10 cellular contexts compared by ENCODE assay signal in genomic region chr16:29007865-29008593, GRCh38. TPM values are rescaled to one million over a fixed set of nuclear protein-coding genes. Genes with fewer than 3 reads are reported as not detected.
DNase-seq lines count a peak whose midpoint lies in the region; ATAC-seq, FAIRE-seq and TF ChIP-seq lines count a peak whose summit lies in the region.
"Had no signal": no experiment of that assay in that cellular context is flagged by ENCODE, and none has a peak within 500 bp of the region (broad histone marks: within the 10 kb centered on the region; RNA-seq: fewer than 3 reads in every experiment).

No MANE protein-coding gene starts in this region.

- H3K9ac ChIP-seq in neural progenitor cell, result no peak overlapping the region
- H3K9ac ChIP-seq: parathyroid adenoma had no signal

- intact Hi-C loops in sciatic nerve (cut with DNase I), result no loop called here

- no peak overlapping the region for H2AFZ ChIP-seq in neural progenitor cell (replicated peaks)
- H2AFZ ChIP-seq: parathyroid adenoma had no signal

- H3K27me3 Mint-ChIP-seq in CD8-positive, alpha-beta memory T cell, result no peaks in the 10 kb centered on the region
- H3K27me3 Mint-ChIP-seq in neural progenitor cell (ENCODE audit: insufficient read depth, low read depth), result no peaks in the 10 kb centered on the region
- H3K27me3 Mint-ChIP-seq in osteocyte (ENCODE audit: unreplicated experiment), result peaks cover 27% of the 10 kb centered on the region

- DNase-seq in CD8-positive, alpha-beta memory T cell, result peak in 3 of 5 donors; percentile 55 to 85 (median 66)
- DNase-seq in SW 1271 (lab: John Stamatoyannopoulos, UW) (peak; percentile 33 to 36), neural progenitor cell (ENCODE audit: low spot score) (no peak), DMS 273 (lab: John Stamatoyannopoulos, UW; ENCODE audit: unreplicated experiment) (no peak), GM12892 (ENCODE audit: insufficient read length) (no peak), sciatic nerve (ENCODE audit: low spot score) (no peak), osteocyte (ENCODE audit: extremely low spot score, unreplicated experiment) (no peak)
- DNase-seq in activated effector memory CD4-positive, alpha-beta T cell treated with Interleukin-2 at 50 U/mL for 16 hours, result peak; percentile 67

- H3K36me3 Mint-ChIP-seq in CD8-positive, alpha-beta memory T cell, result peaks cover 0 to 2% (median 0%) of the 10 kb centered on the region in 3 donors
- H3K36me3 Mint-ChIP-seq in neural progenitor cell (no peaks in the 10 kb centered on the region), osteocyte (ENCODE audit: unreplicated experiment) (no peaks in the 10 kb centered on the region)

- H3K4me1 ChIP-seq in CD8-positive, alpha-beta memory T cell (ENCODE audit: insufficient read depth, low read length), result peaks cover 51% of the 10 kb centered on the region
- no peaks in the 10 kb centered on the region for H3K4me1 ChIP-seq in neural progenitor cell
- H3K4me1 ChIP-seq: parathyroid adenoma had no signal

- no peak for FAIRE-seq in GM12892 (lab: Jason Lieb, UNC)

- no peak for TF ChIP-seq CTCF in neural progenitor cell (IDR thresholded peaks at IDR 0.05)
- TF ChIP-seq CTCF in osteocyte (IDR thresholded peaks at IDR 0.05), result no peak

- CTCF ChIA-PET in CD8-positive, alpha-beta memory T cell (lab: Charles Lee), result interaction anchor here (1.2 kb wide), 1 partner anchor 22 kb away, joined by 5 read pairs; the partner anchor contains the start of gene LAT

- no peaks in the 10 kb centered on the region for H3K9me3 ChIP-seq in CD8-positive, alpha-beta memory T cell (ENCODE audit: low read length)
- H3K9me3 ChIP-seq in neural progenitor cell (ENCODE audit: low read depth), result no peaks in the 10 kb centered on the region

- H3K4me2 ChIP-seq in neural progenitor cell, result no peak overlapping the region

- no peaks in the 10 kb centered on the region for H3K27me3 ChIP-seq in CD8-positive, alpha-beta memory T cell (ENCODE audit: insufficient read depth, low read length, poor library complexity, severe bottlenecking)
- H3K27me3 ChIP-seq in neural progenitor cell, result no peaks in the 10 kb centered on the region
- H3K27me3 ChIP-seq: dorsolateral prefrontal cortex had no signal

- no peak for TF ChIP-seq POLR2A in GM12892 (IDR thresholded peaks at IDR 0.05; ENCODE audit: low read depth, low read length)

- peak overlapping the region; percentile 25 for H3K4me3 ChIP-seq in CD8-positive, alpha-beta memory T cell (ENCODE audit: low read length)
- H3K4me3 ChIP-seq in neural progenitor cell, result no peak overlapping the region
- H3K4me3 ChIP-seq: dorsolateral prefrontal cortex had no signal

- no peaks in the 10 kb centered on the region for H3F3A ChIP-seq in neural progenitor cell (ENCODE audit: low read depth)

- H3K9me3 Mint-ChIP-seq in CD8-positive, alpha-beta memory T cell, result no peaks in the 10 kb centered on the region
- H3K9me3 Mint-ChIP-seq in neural progenitor cell (no peaks in the 10 kb centered on the region), osteocyte (ENCODE audit: unreplicated experiment) (no peaks in the 10 kb centered on the region)

- H3K27ac Mint-ChIP-seq in CD8-positive, alpha-beta memory T cell, result peak overlapping the region; percentile 64 to 95 (median 89)
- H3K27ac Mint-ChIP-seq in neural progenitor cell (no peak overlapping the region), osteocyte (ENCODE audit: unreplicated experiment) (no peak overlapping the region)

- H3K36me3 ChIP-seq in CD8-positive, alpha-beta memory T cell (ENCODE audit: insufficient read depth, low read length), result no peaks in the 10 kb centered on the region
- no peaks in the 10 kb centered on the region for H3K36me3 ChIP-seq in neural progenitor cell

- peak overlapping the region in 6 of 7 donors; percentile 49 to 80 (median 64) for H3K4me3 Mint-ChIP-seq in CD8-positive, alpha-beta memory T cell
- H3K4me3 Mint-ChIP-seq in neural progenitor cell, result peak overlapping the region; percentile 24
- H3K4me3 Mint-ChIP-seq in osteocyte (ENCODE audit: unreplicated experiment), result no peak overlapping the region

- ATAC-seq in sciatic nerve, result no peak

- peaks cover 36 to 53% (median 52%) of the 10 kb centered on the region in 3 donors for H3K4me1 Mint-ChIP-seq in CD8-positive, alpha-beta memory T cell
- no peaks in the 10 kb centered on the region for H3K4me1 Mint-ChIP-seq in neural progenitor cell
- H3K4me1 Mint-ChIP-seq in osteocyte (ENCODE audit: unreplicated experiment), result no peaks in the 10 kb centered on the region

- POLR2A ChIA-PET in CD8-positive, alpha-beta memory T cell (lab: Charles Lee), result interaction anchor here (0.7 to 2.2 kb wide), 4 partner anchors 9 to 22 kb away, joined by 3 to 17 read pairs (median 4); partner anchors contain the start of gene LAT

- peak overlapping the region; percentile 74 for H3K27ac ChIP-seq in CD8-positive, alpha-beta memory T cell (ENCODE audit: low read depth, low read length)
- no peak overlapping the region for H3K27ac ChIP-seq in neural progenitor cell
- H3K27ac ChIP-seq: dorsolateral prefrontal cortex, parathyroid adenoma had no signal

- H4K20me1 ChIP-seq in neural progenitor cell (ENCODE audit: low read depth), result no peaks in the 10 kb centered on the region

- H3K79me2 ChIP-seq in neural progenitor cell (ENCODE audit: low read depth), result no peaks in the 10 kb centered on the region
- H3K79me2 ChIP-seq: parathyroid adenoma had no signal

RNA-seq across cellular contexts. Expression of gene LAT, which starts 23.2 kb away (rescaled TPM):
- 100 to 1,000 TPM; 195 to 203 TPM for total RNA-seq in CD8-positive, alpha-beta memory T cell
- polyA plus RNA-seq in CD8-positive, alpha-beta memory T cell, result 331 TPM
- total RNA-seq in neural progenitor cell (ENCODE audit: low replicate concordance) (2.9 TPM in 1 of 2 replicates, not detected in the other), sciatic nerve (5.8 TPM), osteocyte (9.2 and 12.0 TPM in 2 replicates)
- 3.7 TPM for polyA plus RNA-seq in GM12892 (2012; ENCODE audit: missing spikeins)

RNA-seq across cellular contexts. Expression of gene SPNS1, which starts 33.5 kb away (rescaled TPM):
- 10 to 100 TPM; 36.5 to 40.9 TPM for total RNA-seq in CD8-positive, alpha-beta memory T cell
- 33.2 TPM for polyA plus RNA-seq in CD8-positive, alpha-beta memory T cell
- total RNA-seq in neural progenitor cell (ENCODE audit: low replicate concordance) (11.6 and 31.8 TPM in 2 replicates), sciatic nerve (22.5 TPM), osteocyte (89.5 and 96.6 TPM in 2 replicates)
- 5.7 TPM for polyA plus RNA-seq in GM12892 (2012; ENCODE audit: missing spikeins)

RNA-seq across cellular contexts. Expression of gene NFATC2IP, which starts 57.3 kb away (rescaled TPM):
- 10 to 100 TPM; 75.1 to 77.0 TPM for total RNA-seq in CD8-positive, alpha-beta memory T cell
- 35.0 TPM for polyA plus RNA-seq in CD8-positive, alpha-beta memory T cell
- 33.2 and 58.4 TPM in 2 replicates for total RNA-seq in neural progenitor cell (ENCODE audit: low replicate concordance)
- polyA plus RNA-seq in GM12892 (2012; ENCODE audit: missing spikeins), result 36.4 TPM
- 34.5 TPM for total RNA-seq in sciatic nerve
- 34.9 and 39.5 TPM in 2 replicates for total RNA-seq in osteocyte

Comparison
In these comparisons a context has a peak if more than half of its experiments do, and no peak if none do; other contexts are left out.
1. DNase-seq: peak in CD8-positive, alpha-beta memory T cell (3 of 5), SW 1271 (2 of 2) and activated effector memory CD4-positive, alpha-beta T cell treated with Interleukin-2 at 50 U/mL for 16 hours (single experiment); none in neural progenitor cell (single experiment), DMS 273 (single experiment), GM12892 (single experiment), sciatic nerve (single experiment) and osteocyte (single experiment).
2. H3K27ac Mint-ChIP-seq: peak in CD8-positive, alpha-beta memory T cell (8 of 8); none in neural progenitor cell (single experiment) and osteocyte (single experiment).
3. RNA of gene LAT, which starts 23.2 kb away (total RNA-seq): 195 to 203 TPM in CD8-positive, alpha-beta memory T cell; 9.2 to 12.0 TPM in osteocyte, 5.8 TPM in sciatic nerve (single experiment) and 2.9 TPM in neural progenitor cell; every median in the first group is over 10 times any median in the second.